Comparison of ENCODE assay signal across 21 cellular contexts in genomic region chr19:38291855-38292254, GRCh38. TPM values are rescaled to one million over a fixed set of nuclear protein-coding genes. Genes with fewer than 3 reads are reported as not detected.
A peak's percentile ranks its signal among the peaks of the same experiment; 100 is the strongest.
DNase-seq lines count a peak whose midpoint lies in the region; ATAC-seq, FAIRE-seq and TF ChIP-seq lines count a peak whose summit lies in the region.
"Had no signal": no experiment of that assay in that cellular context is flagged by ENCODE, and none has a peak within 500 bp of the region (broad histone marks: within the 10 kb centered on the region; RNA-seq: fewer than 3 reads in every experiment).

No MANE protein-coding gene starts in this region.

- H3K9me3 ChIP-seq in IMR-90 (ENCODE audit: control insufficient read depth, insufficient read depth, low read length) (no peaks in the 10 kb centered on the region), K562 (replicated peaks; ENCODE audit: control insufficient read depth, insufficient read depth, low read depth, low read length) (no peaks in the 10 kb centered on the region), thyroid gland (no peaks in the 10 kb centered on the region)
- H3K9me3 ChIP-seq: BE2C, spleen had no signal

- H3K9me1 ChIP-seq in IMR-90 (ENCODE audit: insufficient read depth, low read length) (peaks cover 13% of the 10 kb centered on the region), K562 (ENCODE audit: control insufficient read depth, insufficient read depth, low read length) (no peaks in the 10 kb centered on the region)

- no peak overlapping the region for H3K23ac ChIP-seq in IMR-90 (ENCODE audit: low read depth, low read length)

- ATAC-seq in IMR-90 (ENCODE audit: low read depth) (no peak), K562 (no peak), HG03354 (IDR thresholded peaks at IDR 0.05; ENCODE audit: poor library complexity, severe bottlenecking, unreplicated experiment) (no peak), GM18861 (IDR thresholded peaks at IDR 0.05; ENCODE audit: unreplicated experiment) (no peak)
- ATAC-seq: foreskin keratinocyte, natural killer cell had no signal

- peak overlapping the region; percentile 88 for H4K91ac ChIP-seq in IMR-90 (ENCODE audit: insufficient read depth, low read depth, low read length)

- H4K8ac ChIP-seq in IMR-90 (ENCODE audit: low read depth in 2 of 2, low read length in 2 of 2): peak overlapping the region; percentile 19 to 90; a peak in 3 of 4 replicates

- DNase-seq in IMR-90 (no peak), K562 (ENCODE audit: extremely low read depth in 1 of 4, low spot score in 3 of 4) (no peak), mucosa of gallbladder (ENCODE audit: low spot score) (peak; percentile 52), thyroid gland (no peak), iPS-NIHi7 (ENCODE audit: extremely low spot score) (no peak), NCI-H2029 (lab: John Stamatoyannopoulos, UW) (no peak)
- DNase-seq: activated gamma-delta T cell; BE2C; foreskin keratinocyte; kidney glomerular epithelial cell; mesendoderm; natural killer cell; NCI-H1694; NCI-H69; SIG-M5; spleen; stimulated activated CD4-positive, alpha-beta T cell treated with anti-CD3 and anti-CD28 coated beads, Interleukin-4, amount 100 ng/mL, for 24 hours had no signal

- no peak overlapping the region for H3K56ac ChIP-seq in IMR-90 (ENCODE audit: extremely low read depth, insufficient read depth, low read length)

- H4K20me1 ChIP-seq in IMR-90 (ENCODE audit: insufficient read depth, low read length) (no peaks in the 10 kb centered on the region), K562 (replicated peaks; ENCODE audit: control insufficient read depth, insufficient read depth, low read length) (no peaks in the 10 kb centered on the region)

- no peak for TF ChIP-seq EP300 in K562 (IDR thresholded peaks at IDR 0.05; ENCODE audit: low read length)

- dilution Hi-C loops in IMR-90 (cut with HindIII; ENCODE audit: low sequenced_read_pairs, unreplicated experiment): no loop called here

- CTCF ChIA-PET in IMR-90 (lab: Yijun Ruan, JAX): interaction anchor here (1.3 kb wide), 1 partner anchor 40 kb away, joined by 3 read pairs; no protein-coding TSS in a partner anchor
- CTCF ChIA-PET in K562 (lab: Yijun Ruan, JAX; ENCODE audit: low intra/inter-chr PET ratio): no interaction called here

- H3K27ac ChIP-seq in IMR-90 (ENCODE audit: insufficient read depth, low read length) (no peak overlapping the region), K562 (ENCODE audit: extremely low read depth, low read depth, low read length) (no peak overlapping the region), thyroid gland (peak overlapping the region in 2 of 3 donors; percentile 61 to 80)
- H3K27ac ChIP-seq: foreskin keratinocyte, spleen had no signal

- peak overlapping the region; percentile 83 for H2AK9ac ChIP-seq in IMR-90 (replicated peaks; ENCODE audit: low read depth, low read length, poor library complexity)

- no peak overlapping the region for H3K4me3 ChIP-seq in IMR-90 (ENCODE audit: insufficient read depth, low read depth, low read length)
- no peak overlapping the region for H3K4me3 ChIP-seq in K562
- H3K4me3 ChIP-seq in thyroid gland (replicated peaks in 1 of 3): no peak overlapping the region
- H3K4me3 ChIP-seq: spleen had no signal

- H3K4me1 ChIP-seq in IMR-90 (ENCODE audit: control insufficient read depth, insufficient read depth, low read length) (peaks cover 18% of the 10 kb centered on the region), K562 (replicated peaks in 1 of 2; ENCODE audit: control insufficient read depth in 2 of 2, insufficient read depth in 2 of 2, low read length in 2 of 2) (peaks cover 0 to 26% of the 10 kb centered on the region in 2 experiments; a peak in 2 of 5 replicates), thyroid gland (peaks cover 15 to 21% of the 10 kb centered on the region in 2 donors)
- H3K4me1 ChIP-seq: BE2C had no signal

- TF ChIP-seq RAD21 in IMR-90 (IDR thresholded peaks at IDR 0.05; ENCODE audit: low read length) (no peak), K562 (CRISPR knock-in tag; conservative IDR thresholded peaks at IDR 0.05 in 1 of 2, IDR thresholded peaks at IDR 0.05 in 1 of 2) (no peak)

- peak overlapping the region; percentile 81 for H2AFZ ChIP-seq in IMR-90 (replicated peaks; ENCODE audit: low read length, poor library complexity)
- H2AFZ ChIP-seq in K562 (ENCODE audit: low read depth, low read length): peak overlapping the region; percentile 35

- WGBS in IMR-90 (ENCODE audit: extremely low coverage in 2 of 2, insufficient read length in 1 of 2), 2 experiments: 0% methylated on average over 1 of the region's 15 CpGs; no CpG with 5 or more reads in 1 of the 2 experiments
- WGBS in K562 (ENCODE audit: insufficient coverage, low coverage, missing lambda C conversion rate): 66% methylated on average over 15 of the region's 15 CpGs
- 81 to 88% methylated on average over 14 to 15 of the region's 15 CpGs for WGBS in thyroid gland, 2 donors

- H3K4me2 ChIP-seq in IMR-90 (ENCODE audit: low read depth, low read length) (no peak overlapping the region), K562 (ENCODE audit: insufficient read depth, low read length) (no peak overlapping the region)

- H3K36me3 ChIP-seq in IMR-90 (ENCODE audit: control insufficient read depth, insufficient read depth, low read length) (no peaks in the 10 kb centered on the region), K562 (ENCODE audit: control insufficient read depth, insufficient read depth, low read length) (no peaks in the 10 kb centered on the region), thyroid gland (peaks cover 28% of the 10 kb centered on the region in 2 donors)
- H3K36me3 ChIP-seq: BE2C had no signal

- H3K18ac ChIP-seq in IMR-90 (ENCODE audit: low read depth, low read length): peak overlapping the region; percentile 25; the same call in 1 of the 2 replicates

- in situ Hi-C loops in IMR-90 (cut with MboI; ENCODE audit: low sequenced_read_pairs): no loop called here
- in situ Hi-C loops in K562 (cut with MboI): no loop called here

- H4K5ac ChIP-seq in IMR-90 (ENCODE audit: low read depth, low read length): peak overlapping the region; percentile 38

- TF ChIP-seq CTCF in IMR-90 (conservative IDR thresholded peaks at IDR 0.05; ENCODE audit: low read depth, low read length) (0 out of 2 replicates have a peak, but pooled peaks have one; percentile 6), K562 (IDR thresholded peaks at IDR 0.05 in 2 of 3, conservative IDR thresholded peaks at IDR 0.05 in 1 of 3; ENCODE audit: insufficient read depth in 2 of 3, low read depth in 1 of 3, low read length in 3 of 3) (no peak), thyroid gland (IDR thresholded peaks at IDR 0.05) (no peak)

- H2BK120ac ChIP-seq in IMR-90 (ENCODE audit: low read depth, low read length): peak overlapping the region; percentile 80

- peak overlapping the region; percentile 16 for H2BK5ac ChIP-seq in IMR-90 (ENCODE audit: low read depth, low read length, poor library complexity, severe bottlenecking)

- intact Hi-C loops in IMR-90 (cut with micrococcal nuclease) (no loop called here), K562 (cut with micrococcal nuclease) (no loop called here), thyroid gland (cut with DNase I) (no loop called here)

- FAIRE-seq in K562 (lab: Jason Lieb, UNC): no peak
- FAIRE-seq: bronchial epithelial cell had no signal

- no peak for TF ChIP-seq POLR2A in IMR-90 (IDR thresholded peaks at IDR 0.05; ENCODE audit: low read depth, low read length)
- TF ChIP-seq POLR2A in K562 (conservative IDR thresholded peaks at IDR 0.05): no peak
- TF ChIP-seq POLR2A in thyroid gland (IDR thresholded peaks at IDR 0.05): no peak

- peak overlapping the region; percentile 86 for H2AK5ac ChIP-seq in IMR-90 (ENCODE audit: low read depth, low read length)

- H3K79me2 ChIP-seq in K562 (ENCODE audit: control insufficient read depth, insufficient read depth, low read length): no peaks in the 10 kb centered on the region

- POLR2A ChIA-PET in IMR-90 (lab: Charles Lee; ENCODE audit: unreplicated experiment): no interaction called here
- POLR2A ChIA-PET in K562 (lab: Yijun Ruan, JAX): interaction anchor here (1.1 to 1.8 kb wide), 2 partner anchors 14 to 22 kb away, joined by 3 to 6 read pairs; no protein-coding TSS in a partner anchor

- 0 out of 2 replicates have a peak overlapping the region, but pooled peaks have one; percentile 51 for H3K14ac ChIP-seq in IMR-90 (replicated peaks; ENCODE audit: low read depth, low read length)

- H3K27me3 ChIP-seq in IMR-90 (ENCODE audit: control insufficient read depth, insufficient read depth, low read length): no peaks in the 10 kb centered on the region
- H3K27me3 ChIP-seq in K562 (ENCODE audit: control insufficient read depth in 2 of 2, insufficient read depth in 2 of 2, low read length in 2 of 2): no peaks in the 10 kb centered on the region
- H3K27me3 ChIP-seq in thyroid gland: no peaks in the 10 kb centered on the region
- H3K27me3 ChIP-seq: BE2C, foreskin keratinocyte, spleen had no signal

- H3K79me1 ChIP-seq in IMR-90 (ENCODE audit: low read depth in 1 of 2, low read length in 2 of 2): no peaks in the 10 kb centered on the region

- H2BK20ac ChIP-seq in IMR-90 (ENCODE audit: low read depth, low read length): peak overlapping the region; percentile 72

- peak overlapping the region; percentile 60; the same call in 2 of the 3 replicates for H2BK15ac ChIP-seq in IMR-90 (ENCODE audit: low read depth, low read length)

- H3K9ac ChIP-seq in IMR-90 (ENCODE audit: low read depth, low read length) (no peak overlapping the region), K562 (ENCODE audit: insufficient read depth in 1 of 2, low read depth in 2 of 2, low read length in 2 of 2) (no peak overlapping the region; a peak in 1 of 4 replicates)

- peak overlapping the region; percentile 73 for H3K4ac ChIP-seq in IMR-90 (ENCODE audit: low read depth, low read length)

- BruUV-seq in IMR-90 (replicated peaks; lab: Mats Ljungman, UMichigan): no TSS peak
- BruUV-seq in K562 (replicated peaks; lab: Mats Ljungman, UMichigan): no TSS peak

RNA-seq across cellular contexts. Expression of gene C19orf33, which starts 12.2 kb away (rescaled TPM):
- total RNA-seq in IMR-90 (2012; rRNA removed) (1.4 TPM in 1 of 2 replicates, not detected in the other), K562 (2014; rRNA removed) (not detected in 2 replicates), K562 (2014; rRNA removed; fragmentation: Illumina TruSeq; extraction: Trizol) (not detected in 2 replicates), K562 (2015; rRNA removed; fragmentation: Illumina TruSeq; extraction: Trizol) (not detected in 2 replicates), K562 (2021) (not detected in 2 replicates), mucosa of gallbladder (77.7 TPM), thyroid gland (10 to 100 TPM in 3 of 4 donors, not detected in 1; 16.2 to 26.3 (median 17.2) TPM)
- polyA plus RNA-seq in IMR-90 (2012; rRNA removed) (0.80 and 0.96 TPM in 2 replicates), K562 (2011; rRNA removed) (not detected in 2 replicates), K562 (2014; fragmentation: Illumina TruSeq; extraction: Trizol) (not detected in 2 replicates), K562 (2014; fragmentation: Nextera tagmentation; extraction: Ambion mirVana) (not detected), K562 (2014; rRNA removed) (3.2 TPM in 1 of 2 replicates, not detected in the other)
- 0.44 and 3.1 TPM in 2 replicates for polyA plus RNA-seq in IMR-90 (2012; cell fraction: cytosol; rRNA removed)
- polyA plus RNA-seq in IMR-90 (2012; cell fraction: nucleus; rRNA removed; ENCODE audit: low replicate concordance): not detected in 2 replicates
- total RNA-seq in K562 (2011; cell fraction: chromatin; rRNA removed; ENCODE audit: low replicate concordance): not detected in 2 replicates
- total RNA-seq in K562 (2011; cell fraction: nucleolus; rRNA removed): not detected in 2 replicates
- not detected in 2 replicates for total RNA-seq in K562 (2011; cell fraction: nucleoplasm; rRNA removed)
- 0.57 TPM in 1 of 2 replicates, not detected in the other for polyA plus RNA-seq in K562 (2011; cell fraction: cytosol; rRNA removed)
- not detected in 2 replicates for polyA plus RNA-seq in K562 (2011; cell fraction: nucleus; rRNA removed)
- polyA plus RNA-seq in K562 (2012): 0.29 TPM in 1 of 2 replicates, not detected in the other
- polyA minus RNA-seq in K562 (2011; rRNA and poly(A)+ RNA removed): not detected in 2 replicates
- not detected in 2 replicates for polyA minus RNA-seq in K562 (2011; cell fraction: cytosol; rRNA and poly(A)+ RNA removed)
- 0.81 TPM in 1 of 2 replicates, not detected in the other for polyA minus RNA-seq in K562 (2011; cell fraction: nucleus; rRNA and poly(A)+ RNA removed)

RNA-seq across cellular contexts. Expression of gene YIF1B, which starts 23.9 kb away (rescaled TPM):
- total RNA-seq in IMR-90 (2012; rRNA removed) (72.2 and 78.9 TPM in 2 replicates), K562 (2014; rRNA removed) (397 and 458 TPM in 2 replicates), K562 (2014; rRNA removed; fragmentation: Illumina TruSeq; extraction: Trizol) (92.4 and 102 TPM in 2 replicates), K562 (2015; rRNA removed; fragmentation: Illumina TruSeq; extraction: Trizol) (213 and 217 TPM in 2 replicates), K562 (2021) (329 and 345 TPM in 2 replicates), mucosa of gallbladder (31.6 TPM), thyroid gland (10 to 100 TPM; 12.9 to 30.9 (median 21.0) TPM)
- polyA plus RNA-seq in IMR-90 (2012; rRNA removed) (162 and 165 TPM in 2 replicates), K562 (2011; rRNA removed) (400 and 618 TPM in 2 replicates), K562 (2014; fragmentation: Illumina TruSeq; extraction: Trizol) (323 and 490 TPM in 2 replicates), K562 (2014; fragmentation: Nextera tagmentation; extraction: Ambion mirVana) (10 to 100 TPM in 1 of 2 experiments, 1 to 10 TPM in 1; 8.5 to 84.7 TPM), K562 (2014; rRNA removed) (586 and 617 TPM in 2 replicates)
- polyA plus RNA-seq in IMR-90 (2012; cell fraction: cytosol; rRNA removed): 95.0 and 225 TPM in 2 replicates
- 92.8 and 241 TPM in 2 replicates for polyA plus RNA-seq in IMR-90 (2012; cell fraction: nucleus; rRNA removed; ENCODE audit: low replicate concordance)
- total RNA-seq in K562 (2011; cell fraction: chromatin; rRNA removed; ENCODE audit: low replicate concordance): 108 and 422 TPM in 2 replicates
- 844 and 880 TPM in 2 replicates for total RNA-seq in K562 (2011; cell fraction: nucleolus; rRNA removed)
- total RNA-seq in K562 (2011; cell fraction: nucleoplasm; rRNA removed): 389 and 454 TPM in 2 replicates
- polyA plus RNA-seq in K562 (2011; cell fraction: cytosol; rRNA removed): 1,022 and 1,984 TPM in 2 replicates
- polyA plus RNA-seq in K562 (2011; cell fraction: nucleus; rRNA removed): 645 and 781 TPM in 2 replicates
- 339 and 566 TPM in 2 replicates for polyA plus RNA-seq in K562 (2012)
- polyA minus RNA-seq in K562 (2011; rRNA and poly(A)+ RNA removed): 79.0 and 123 TPM in 2 replicates
- polyA minus RNA-seq in K562 (2011; cell fraction: cytosol; rRNA and poly(A)+ RNA removed): 183 and 249 TPM in 2 replicates
- polyA minus RNA-seq in K562 (2011; cell fraction: nucleus; rRNA and poly(A)+ RNA removed): 64.5 and 82.9 TPM in 2 replicates

RNA-seq across cellular contexts. Expression of gene SPINT2, which starts 27.5 kb away (rescaled TPM):
- total RNA-seq in IMR-90 (2012; rRNA removed) (0.28 and 0.54 TPM in 2 replicates), K562 (2014; rRNA removed) (1.0 and 3.5 TPM in 2 replicates), K562 (2014; rRNA removed; fragmentation: Illumina TruSeq; extraction: Trizol) (0.38 and 0.84 TPM in 2 replicates), K562 (2015; rRNA removed; fragmentation: Illumina TruSeq; extraction: Trizol) (0.65 and 1.4 TPM in 2 replicates), K562 (2021) (1.9 and 2.1 TPM in 2 replicates), mucosa of gallbladder (567 TPM), thyroid gland (1,000 to 10,000 TPM in 1 of 4 donors, 100 to 1,000 TPM in 3; 424 to 1,529 (median 712) TPM)
- polyA plus RNA-seq in IMR-90 (2012; rRNA removed) (1.2 and 2.2 TPM in 2 replicates), K562 (2011; rRNA removed) (4.5 and 4.6 TPM in 2 replicates), K562 (2014; fragmentation: Illumina TruSeq; extraction: Trizol) (3.6 and 4.4 TPM in 2 replicates), K562 (2014; fragmentation: Nextera tagmentation; extraction: Ambion mirVana) (1 to 10 TPM; 3.4 to 4.1 TPM), K562 (2014; rRNA removed) (0.93 and 1.6 TPM in 2 replicates)
- 1.2 and 1.8 TPM in 2 replicates for polyA plus RNA-seq in IMR-90 (2012; cell fraction: cytosol; rRNA removed)
- 1.2 and 1.3 TPM in 2 replicates for polyA plus RNA-seq in IMR-90 (2012; cell fraction: nucleus; rRNA removed; ENCODE audit: low replicate concordance)
- total RNA-seq in K562 (2011; cell fraction: chromatin; rRNA removed; ENCODE audit: low replicate concordance): 0.49 and 2.1 TPM in 2 replicates
- 1.7 and 3.2 TPM in 2 replicates for total RNA-seq in K562 (2011; cell fraction: nucleolus; rRNA removed)
- total RNA-seq in K562 (2011; cell fraction: nucleoplasm; rRNA removed): 0.73 and 4.7 TPM in 2 replicates
- polyA plus RNA-seq in K562 (2011; cell fraction: cytosol; rRNA removed): 3.5 and 6.8 TPM in 2 replicates
- 3.8 and 4.9 TPM in 2 replicates for polyA plus RNA-seq in K562 (2011; cell fraction: nucleus; rRNA removed)
- polyA plus RNA-seq in K562 (2012): 0.69 and 1.3 TPM in 2 replicates
- polyA minus RNA-seq in K562 (2011; rRNA and poly(A)+ RNA removed): 1.9 and 3.0 TPM in 2 replicates
- 4.6 TPM in 1 of 2 replicates, not detected in the other for polyA minus RNA-seq in K562 (2011; cell fraction: cytosol; rRNA and poly(A)+ RNA removed)
- polyA minus RNA-seq in K562 (2011; cell fraction: nucleus; rRNA and poly(A)+ RNA removed): 0.40 and 2.0 TPM in 2 replicates

RNA-seq across cellular contexts. Expression of gene KCNK6, which starts 27.8 kb away (rescaled TPM):
- 2.7 and 2.8 TPM in 2 replicates for total RNA-seq in IMR-90 (2012; rRNA removed)
- 3.9 and 4.5 TPM in 2 replicates for polyA plus RNA-seq in IMR-90 (2012; rRNA removed)
- 3.3 and 4.2 TPM in 2 replicates for polyA plus RNA-seq in IMR-90 (2012; cell fraction: cytosol; rRNA removed)
- 2.9 and 3.1 TPM in 2 replicates for polyA plus RNA-seq in IMR-90 (2012; cell fraction: nucleus; rRNA removed; ENCODE audit: low replicate concordance)
- total RNA-seq in K562 (2011; cell fraction: chromatin; rRNA removed; ENCODE audit: low replicate concordance): 0.18 and 0.90 TPM in 2 replicates
- total RNA-seq in K562 (2011; cell fraction: nucleolus; rRNA removed): 0.17 and 0.92 TPM in 2 replicates
- total RNA-seq in K562 (2011; cell fraction: nucleoplasm; rRNA removed): 0.29 and 1.1 TPM in 2 replicates
- total RNA-seq in K562 (2014; rRNA removed): 0.05 and 0.12 TPM in 2 replicates
- total RNA-seq in K562 (2014; rRNA removed; fragmentation: Illumina TruSeq; extraction: Trizol): 0.06 and 0.15 TPM in 2 replicates
- 0.04 and 0.07 TPM in 2 replicates for total RNA-seq in K562 (2015; rRNA removed; fragmentation: Illumina TruSeq; extraction: Trizol)
- total RNA-seq in K562 (2021): 0.18 and 0.31 TPM in 2 replicates
- polyA plus RNA-seq in K562 (2011; rRNA removed): 0.07 and 0.16 TPM in 2 replicates
- polyA plus RNA-seq in K562 (2011; cell fraction: cytosol; rRNA removed): 0.07 and 0.25 TPM in 2 replicates
- 0.10 TPM in 2 replicates for polyA plus RNA-seq in K562 (2011; cell fraction: nucleus; rRNA removed)
- 0.20 and 0.47 TPM in 2 replicates for polyA plus RNA-seq in K562 (2012)
- 0.08 and 0.42 TPM in 2 replicates for polyA plus RNA-seq in K562 (2014; fragmentation: Illumina TruSeq; extraction: Trizol)
- polyA plus RNA-seq in K562 (2014; fragmentation: Nextera tagmentation; extraction: Ambion mirVana): under 1 TPM; 0.24 to 0.27 TPM
- polyA plus RNA-seq in K562 (2014; rRNA removed): 0.07 and 0.08 TPM in 2 replicates
- 0.07 and 0.09 TPM in 2 replicates for polyA minus RNA-seq in K562 (2011; rRNA and poly(A)+ RNA removed)
- not detected in 2 replicates for polyA minus RNA-seq in K562 (2011; cell fraction: cytosol; rRNA and poly(A)+ RNA removed)
- under 0.01 and 0.11 TPM in 2 replicates for polyA minus RNA-seq in K562 (2011; cell fraction: nucleus; rRNA and poly(A)+ RNA removed)
- total RNA-seq in mucosa of gallbladder: 21.5 TPM
- total RNA-seq in thyroid gland: 1 to 10 TPM in 2 of 4 donors, under 1 TPM in 2; 0.67 to 4.4 (median 1.2) TPM

RNA-seq across cellular contexts. Expression of gene PPP1R14A, which starts 35.7 kb away (rescaled TPM):
- total RNA-seq in IMR-90 (2012; rRNA removed): not detected in 2 replicates
- 0.84 and 2.0 TPM in 2 replicates for polyA plus RNA-seq in IMR-90 (2012; rRNA removed)
- 5.4 and 10.2 TPM in 2 replicates for polyA plus RNA-seq in IMR-90 (2012; cell fraction: cytosol; rRNA removed)
- polyA plus RNA-seq in IMR-90 (2012; cell fraction: nucleus; rRNA removed; ENCODE audit: low replicate concordance): 2.1 and 3.5 TPM in 2 replicates
- 6.6 and 11.8 TPM in 2 replicates for total RNA-seq in K562 (2011; cell fraction: chromatin; rRNA removed; ENCODE audit: low replicate concordance)
- total RNA-seq in K562 (2011; cell fraction: nucleolus; rRNA removed): 9.3 and 13.7 TPM in 2 replicates
- 11.6 and 12.5 TPM in 2 replicates for total RNA-seq in K562 (2011; cell fraction: nucleoplasm; rRNA removed)
- 60.7 and 74.0 TPM in 2 replicates for total RNA-seq in K562 (2014; rRNA removed)
- 0.80 and 1.7 TPM in 2 replicates for total RNA-seq in K562 (2014; rRNA removed; fragmentation: Illumina TruSeq; extraction: Trizol)
- total RNA-seq in K562 (2015; rRNA removed; fragmentation: Illumina TruSeq; extraction: Trizol): 6.5 and 7.5 TPM in 2 replicates
- total RNA-seq in K562 (2021): 107 TPM in 2 replicates
- 24.7 and 26.4 TPM in 2 replicates for polyA plus RNA-seq in K562 (2011; rRNA removed)
- 41.0 and 143 TPM in 2 replicates for polyA plus RNA-seq in K562 (2011; cell fraction: cytosol; rRNA removed)
- 21.3 and 32.8 TPM in 2 replicates for polyA plus RNA-seq in K562 (2011; cell fraction: nucleus; rRNA removed)
- 67.8 and 104 TPM in 2 replicates for polyA plus RNA-seq in K562 (2012)
- 12.1 and 31.5 TPM in 2 replicates for polyA plus RNA-seq in K562 (2014; fragmentation: Illumina TruSeq; extraction: Trizol)
- polyA plus RNA-seq in K562 (2014; fragmentation: Nextera tagmentation; extraction: Ambion mirVana): 1 to 10 TPM in 1 of 2 experiments, under 1 TPM in 1; 0.44 to 1.1 TPM
- 179 and 181 TPM in 2 replicates for polyA plus RNA-seq in K562 (2014; rRNA removed)
- polyA minus RNA-seq in K562 (2011; rRNA and poly(A)+ RNA removed): 1.6 and 1.9 TPM in 2 replicates
- 10.9 and 22.5 TPM in 2 replicates for polyA minus RNA-seq in K562 (2011; cell fraction: cytosol; rRNA and poly(A)+ RNA removed)
- polyA minus RNA-seq in K562 (2011; cell fraction: nucleus; rRNA and poly(A)+ RNA removed): 5.1 and 10.1 TPM in 2 replicates
- 180 TPM for total RNA-seq in mucosa of gallbladder
- 10 to 100 TPM in 1 of 4 donors, 1 to 10 TPM in 3; 2.8 to 11.9 (median 4.3) TPM for total RNA-seq in thyroid gland
- total RNA-seq: Daoy had no signal

Comparison
In these comparisons a context has a peak if more than half of its experiments do, and no peak if none do; other contexts are left out.
1. H3K27ac ChIP-seq: peak in thyroid gland (2 of 3); none in IMR-90 (single experiment) and K562 (single experiment).
2. RNA of gene SPINT2, which starts 27.5 kb away (total RNA-seq): 424 to 1,529 TPM in thyroid gland and 567 TPM in mucosa of gallbladder (single experiment); 0.38 to 4.7 TPM in K562 and 0.28 to 0.54 TPM in IMR-90; every median in the first group is over 10 times any median in the second.